Comparison of ENCODE assay signal across 9 cellular contexts in genomic region chr1:66758247-66758755, GRCh38. TPM values are rescaled to one million over a fixed set of nuclear protein-coding genes. Genes with fewer than 3 reads are reported as not detected.
DNase-seq lines count a peak whose midpoint lies in the region; ATAC-seq and TF ChIP-seq lines count a peak whose summit lies in the region.
"Had no signal": no experiment of that assay in that cellular context is flagged by ENCODE, and none has a peak within 500 bp of the region (broad histone marks: within the 10 kb centered on the region; RNA-seq: fewer than 3 reads in every experiment).

No MANE protein-coding gene starts in this region.

- ATAC-seq in GM19035 (IDR thresholded peaks at IDR 0.05; ENCODE audit: unreplicated experiment), result peak; percentile 99
- ATAC-seq in HG02943 (IDR thresholded peaks at IDR 0.05; ENCODE audit: low read depth, unreplicated experiment), result peak; percentile 100

- H3K4me1 Mint-ChIP-seq in activated CD4-positive, alpha-beta T cell treated with anti-CD3 and anti-CD28 coated beads, Interleukin-2, amount 10 ng/mL, durations not matched to agents 24 days and 14 days, result peaks cover 3% of the 10 kb centered on the region
- no peaks in the 10 kb centered on the region for H3K4me1 Mint-ChIP-seq in Caco-2 (ENCODE audit: low read depth, unreplicated experiment)

- no peak overlapping the region for H3K4me3 Mint-ChIP-seq in activated CD4-positive, alpha-beta T cell treated with anti-CD3 and anti-CD28 coated beads, Interleukin-2, amount 10 ng/mL, durations not matched to agents 24 days and 14 days
- no peak overlapping the region for H3K4me3 Mint-ChIP-seq in Caco-2 (ENCODE audit: unreplicated experiment)

- H3K4me3 ChIP-seq in Caco-2 (ENCODE audit: low read depth, low read length), result no peak overlapping the region

- BruUV-seq in Caco-2 (replicated peaks; lab: Mats Ljungman, UMichigan), result no TSS peak

- H3K36me3 ChIP-seq in Caco-2 (ENCODE audit: control insufficient read depth, insufficient read depth, low read length), result no peaks in the 10 kb centered on the region

- POLR2A ChIA-PET in Caco-2 (lab: Charles Lee), result no interaction called here

- no peak overlapping the region for H3K27ac Mint-ChIP-seq in activated CD4-positive, alpha-beta T cell treated with anti-CD3 and anti-CD28 coated beads, Interleukin-2, amount 10 ng/mL, durations not matched to agents 24 days and 14 days
- no peak overlapping the region for H3K27ac Mint-ChIP-seq in Caco-2 (ENCODE audit: unreplicated experiment)

- no peaks in the 10 kb centered on the region for H3K9me3 ChIP-seq in Caco-2

- no peaks in the 10 kb centered on the region for H3K27me3 ChIP-seq in Caco-2 (replicated peaks; ENCODE audit: control insufficient read depth, insufficient read depth, low read length)

- H3K9me3 Mint-ChIP-seq in activated CD4-positive, alpha-beta T cell treated with anti-CD3 and anti-CD28 coated beads, Interleukin-2, amount 10 ng/mL, durations not matched to agents 24 days and 14 days, result no peaks in the 10 kb centered on the region
- no peaks in the 10 kb centered on the region for H3K9me3 Mint-ChIP-seq in Caco-2 (ENCODE audit: unreplicated experiment)

- intact Hi-C loops in activated CD4-positive, alpha-beta T cell treated with anti-CD3 and anti-CD28 coated beads, Interleukin-2, amount 10 ng/mL, durations not matched to agents 24 days and 14 days (cut with micrococcal nuclease), result no loop called here
- intact Hi-C loops in Caco-2 (cut with micrococcal nuclease; ENCODE audit: unreplicated experiment), result no loop called here

- no peak for TF ChIP-seq CTCF in Caco-2 (IDR thresholded peaks at IDR 0.05; ENCODE audit: insufficient read depth in 1 of 2, low read depth in 1 of 2, low read length in 1 of 2, severe bottlenecking in 1 of 2, unreplicated experiment in 1 of 2)

- H3K4me1 ChIP-seq in Caco-2, result no peaks in the 10 kb centered on the region

- peaks cover 27% of the 10 kb centered on the region for H3K27me3 Mint-ChIP-seq in activated CD4-positive, alpha-beta T cell treated with anti-CD3 and anti-CD28 coated beads, Interleukin-2, amount 10 ng/mL, durations not matched to agents 24 days and 14 days
- peaks cover 4% of the 10 kb centered on the region for H3K27me3 Mint-ChIP-seq in Caco-2 (ENCODE audit: insufficient read depth, unreplicated experiment)

- CTCF ChIA-PET in Caco-2 (lab: Charles Lee), result no interaction called here

- DNase-seq in NCI-H510A treated with DMSO at 0.1 percent for 48 hours (lab: John Stamatoyannopoulos, UW) (peak; percentile 82), medulla oblongata (ENCODE audit: extremely low spot score) (peak; percentile 54), T-helper 1 cell (no peak), Caco-2 (no peak), mucosa of gallbladder (ENCODE audit: low spot score) (no peak)
- DNase-seq in activated CD4-positive, alpha-beta T cell treated with anti-CD3 and anti-CD28 coated beads, Interleukin-2, amount 10 ng/mL, durations not matched to agents 24 days and 14 days, result no peak

- H3K36me3 Mint-ChIP-seq in activated CD4-positive, alpha-beta T cell treated with anti-CD3 and anti-CD28 coated beads, Interleukin-2, amount 10 ng/mL, durations not matched to agents 24 days and 14 days (ENCODE audit: low read depth), result no peaks in the 10 kb centered on the region
- no peaks in the 10 kb centered on the region for H3K36me3 Mint-ChIP-seq in Caco-2 (ENCODE audit: insufficient read depth, unreplicated experiment)

RNA-seq across cellular contexts. Expression of gene DYNLT5, which starts 6.0 kb away (rescaled TPM):
- total RNA-seq in activated CD4-positive, alpha-beta T cell treated with anti-CD3 and anti-CD28 coated beads, Interleukin-2, amount 10 ng/mL, durations not matched to agents 24 days and 14 days, result not detected in 2 replicates
- total RNA-seq in Caco-2 (2022) (not detected in 2 replicates), mucosa of gallbladder (0.32 TPM)

RNA-seq across cellular contexts. Expression of gene INSL5, which starts 42.8 kb away (rescaled TPM):
- total RNA-seq in activated CD4-positive, alpha-beta T cell treated with anti-CD3 and anti-CD28 coated beads, Interleukin-2, amount 10 ng/mL, durations not matched to agents 24 days and 14 days, result not detected in 2 replicates
- total RNA-seq in Caco-2 (2022) (not detected in 2 replicates), mucosa of gallbladder (0.60 TPM)
- total RNA-seq: astrocyte had no signal

Comparison
In these comparisons a context has a peak if more than half of its experiments do, and no peak if none do; other contexts are left out.
1. DNase-seq: peak in NCI-H510A treated with DMSO at 0.1 percent for 48 hours (single experiment) and medulla oblongata (single experiment); none in T-helper 1 cell (0 of 5), activated CD4-positive, alpha-beta T cell treated with anti-CD3 and anti-CD28 coated beads, Interleukin-2, amount 10 ng/mL, durations not matched to agents 24 days and 14 days (single experiment), Caco-2 (0 of 2) and mucosa of gallbladder (single experiment).